10 cellular contexts compared by ENCODE assay signal in the genomic region with DNA sequence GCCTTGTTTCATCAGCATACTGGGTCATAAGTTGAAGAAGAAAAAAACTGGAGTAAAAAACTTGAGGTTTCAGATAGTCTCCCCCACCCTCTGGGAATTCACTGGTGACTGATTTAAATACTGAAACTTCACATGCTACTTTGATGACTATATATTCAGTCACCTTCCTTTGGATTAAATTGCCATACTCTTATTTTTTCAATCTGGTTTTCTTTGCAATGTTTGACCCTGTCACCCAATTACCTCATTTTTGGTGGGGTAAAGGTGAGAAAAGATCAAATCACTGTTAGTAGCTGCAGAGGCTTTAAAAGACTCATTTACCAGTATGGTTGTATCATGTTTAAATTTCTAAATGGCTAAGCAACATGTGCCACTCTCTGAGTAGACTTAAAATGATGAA.
DNase-seq lines count a peak whose midpoint lies in the region; ATAC-seq and TF ChIP-seq lines count a peak whose summit lies in the region.
"Had no signal": no experiment of that assay in that cellular context is flagged by ENCODE, and none has a peak within 500 bp of the region (broad histone marks: within the 10 kb centered on the region; RNA-seq: fewer than 3 reads in every experiment).

No MANE protein-coding gene starts in this region.

- H3K4me3 ChIP-seq in breast epithelium (no peak overlapping the region), upper lobe of left lung (peak overlapping the region in 1 of 4 donors; percentile 36)

- TF ChIP-seq EP300 in upper lobe of left lung (IDR thresholded peaks at IDR 0.05): no peak

- H3K9me3 ChIP-seq in breast epithelium (peaks cover 0 to 5% of the 10 kb centered on the region in 2 donors), upper lobe of left lung (no peaks in the 10 kb centered on the region)

- H3K36me3 ChIP-seq in breast epithelium (no peaks in the 10 kb centered on the region), upper lobe of left lung (no peaks in the 10 kb centered on the region)

- ATAC-seq in GM18909 (IDR thresholded peaks at IDR 0.05; ENCODE audit: poor library complexity, unreplicated experiment): peak; percentile 85
- peak; percentile 71 for ATAC-seq in GM21786 (IDR thresholded peaks at IDR 0.05; ENCODE audit: unreplicated experiment)
- peak; percentile 76 for ATAC-seq in HG03342 (IDR thresholded peaks at IDR 0.05; ENCODE audit: unreplicated experiment)
- no peak for ATAC-seq in upper lobe of left lung (ENCODE audit: low FRiP score in 2 of 2)

- intact Hi-C loops in breast epithelium (cut with DNase I; ENCODE audit: low total_unique reads): no loop called here

- no peaks in the 10 kb centered on the region for H3K27me3 ChIP-seq in breast epithelium
- no peaks in the 10 kb centered on the region for H3K27me3 ChIP-seq in upper lobe of left lung

- H3K4me1 ChIP-seq in breast epithelium (no peaks in the 10 kb centered on the region), upper lobe of left lung (no peaks in the 10 kb centered on the region)

- no peak for TF ChIP-seq POLR2A in breast epithelium (IDR thresholded peaks at IDR 0.05)
- TF ChIP-seq POLR2A in upper lobe of left lung (IDR thresholded peaks at IDR 0.05): no peak

- DNase-seq in renal cortical epithelial cell (ENCODE audit: low read depth) (peak; percentile 7), breast epithelium (ENCODE audit: low spot score in 2 of 2) (no peak), upper lobe of left lung (no peak), NCI-H2107 (lab: John Stamatoyannopoulos, UW) (no peak)
- DNase-seq: Calu3; MM.1S; stimulated activated CD4-positive, alpha-beta T cell treated with anti-CD3 and anti-CD28 coated beads, Interleukin-12 subunit alpha, Interleukin-12 subunit beta, amount 100 ng/mL, for 4 hours had no signal

- TF ChIP-seq CTCF in breast epithelium (IDR thresholded peaks at IDR 0.05) (no peak), upper lobe of left lung (IDR thresholded peaks at IDR 0.05) (no peak)

- no peak overlapping the region for H3K27ac ChIP-seq in breast epithelium
- no peak overlapping the region for H3K27ac ChIP-seq in upper lobe of left lung

Comparison
In these comparisons a context has a peak if more than half of its experiments do, and no peak if none do; other contexts are left out.
1. ATAC-seq: peak in GM18909 (single experiment), GM21786 (single experiment) and HG03342 (single experiment); none in upper lobe of left lung (0 of 2).